ENCODE assay signal across 24 cellular contexts in the genomic region with DNA sequence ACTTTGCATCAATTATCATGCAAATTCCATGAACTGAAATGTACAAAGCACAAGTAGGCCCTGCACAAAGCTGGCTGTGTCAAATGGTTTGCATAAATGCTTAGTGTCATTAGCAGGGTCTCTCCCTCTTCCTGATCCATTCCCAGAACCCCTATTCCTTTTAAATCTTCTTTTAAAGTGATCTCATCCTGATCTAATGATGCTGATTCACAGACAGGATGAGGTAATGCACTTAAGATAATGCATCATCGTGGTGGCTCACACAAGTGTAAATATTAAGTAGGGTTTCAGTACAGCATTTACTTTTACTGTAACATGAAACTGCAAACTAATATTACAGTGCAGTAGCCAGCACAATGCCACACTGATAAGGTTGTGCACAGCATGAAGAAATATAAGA.
DNase-seq lines count a peak whose midpoint lies in the region; ATAC-seq, FAIRE-seq and TF ChIP-seq lines count a peak whose summit lies in the region.
"Had no signal": no experiment of that assay in that cellular context is flagged by ENCODE, and none has a peak within 500 bp of the region (broad histone marks: within the 10 kb centered on the region; RNA-seq: fewer than 3 reads in every experiment).

No MANE protein-coding gene starts in this region.

- in situ Hi-C loops in KBM-7 (cut with MboI; ENCODE audit: low pct_unique_long_range_greater_than_20kb, low sequenced_read_pairs) = no loop called here

- peak; percentile 28 for DNase-seq in A172 (ENCODE audit: low spot score)
- peak; percentile 21 for DNase-seq in DMS153 treated with DMSO at 0.1 percent for 48 hours (lab: John Stamatoyannopoulos, UW; ENCODE audit: unreplicated experiment)
- peak; percentile 86 to 94 for DNase-seq in NCI-H526 (lab: John Stamatoyannopoulos, UW)
- DNase-seq in bronchial epithelial cell (ENCODE audit: low read depth) = peak; percentile 18
- DNase-seq in GOT3 (lab: John Stamatoyannopoulos, UW) = no peak
- no peak for DNase-seq in KBM-7
- DNase-seq in NCI-H226 = no peak
- DNase-seq: activated CD4-positive, alpha-beta T cell treated with anti-CD3 and anti-CD28 coated beads for 48 hours; activated CD8-positive, alpha-beta memory T cell treated with anti-CD3 and anti-CD28 coated beads for 24 hours; activated effector memory CD4-positive, alpha-beta T cell treated with Interleukin-2 at 50 U/mL for 16 hours; activated naive CD8-positive, alpha-beta T cell treated with anti-CD3 and anti-CD28 coated beads for 36 hours; C1 segment of cervical spinal cord; COR-L47; islet precursor cell; natural killer cell; NCI-H1694; NCI-H446 treated with DMSO at 0.1 percent for 48 hours; RPMI8226; stimulated activated naive CD8-positive, alpha-beta T cell treated with anti-CD3 and anti-CD28 coated beads, Interleukin-15, Interleukin-2, amounts not matched to agents 100 U/mL and 50 U/mL, for 24 hours; T-helper 2 cell had no signal

- ATAC-seq in GM21576 (IDR thresholded peaks at IDR 0.05; ENCODE audit: unreplicated experiment) = no peak
- ATAC-seq: natural killer cell; stimulated activated naive CD8-positive, alpha-beta T cell treated with anti-CD3 and anti-CD28 coated beads, Interleukin-15, Interleukin-2, amounts not matched to agents 100 U/mL and 50 U/mL, for 24 hours had no signal

- TF ChIP-seq CTCF in bronchial epithelial cell (IDR thresholded peaks at IDR 0.05; ENCODE audit: insufficient read depth, low read length, severe bottlenecking) = no peak

- FAIRE-seq in bronchial epithelial cell (lab: Jason Lieb, UNC) = no peak
- FAIRE-seq: endothelial cell of umbilical vein, urothelium cell line had no signal

- H3K27me3 ChIP-seq in bronchial epithelial cell (ENCODE audit: control insufficient read depth, insufficient read depth, low read length) = no peaks in the 10 kb centered on the region

- no peak overlapping the region for H3K4me3 ChIP-seq in bronchial epithelial cell (ENCODE audit: low read depth, low read length)
- H3K4me3 ChIP-seq: thoracic aorta had no signal

- no peaks in the 10 kb centered on the region for H3K36me3 ChIP-seq in bronchial epithelial cell (ENCODE audit: control insufficient read depth, insufficient read depth, low read length)
- H3K36me3 ChIP-seq: thoracic aorta had no signal

Comparison
In these comparisons a context has a peak if more than half of its experiments do, and no peak if none do; other contexts are left out.
1. DNase-seq: peak in A172 (single experiment), DMS153 treated with DMSO at 0.1 percent for 48 hours (single experiment), NCI-H526 (2 of 2) and bronchial epithelial cell (single experiment); none in GOT3 (single experiment), KBM-7 (single experiment) and NCI-H226 (single experiment).